ENCODE assay signal across 1 cellular context in the genomic region with DNA sequence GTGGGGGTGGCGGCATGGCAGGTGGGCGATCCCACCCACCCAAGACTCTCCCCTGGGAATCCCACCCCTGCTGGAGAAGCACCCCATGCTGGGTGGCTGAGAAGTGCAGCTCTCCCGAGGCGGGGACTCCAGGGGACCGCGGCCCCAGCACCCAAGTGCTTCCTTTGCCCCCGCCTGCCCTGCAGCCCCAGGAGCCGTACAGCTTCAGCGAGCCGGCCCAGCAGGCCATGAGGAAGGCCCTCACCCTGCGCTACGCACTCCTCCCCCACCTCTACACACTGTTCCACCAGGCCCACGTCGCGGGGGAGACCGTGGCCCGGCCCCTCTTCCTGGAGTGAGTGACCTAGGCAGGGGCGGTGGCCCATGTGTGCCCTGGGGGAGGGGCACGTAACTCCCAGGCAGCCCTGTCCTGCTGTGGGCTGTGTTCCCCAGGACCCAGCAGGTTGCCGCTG.
TF ChIP-seq lines count a peak whose summit lies in the region.

No MANE protein-coding gene starts in this region.

TF ChIP-seq in IMR-90, 13 proteins besides CTCF, POLR2A, EP300 and RAD21:
- TF ChIP-seq MXI1 (IDR thresholded peaks at IDR 0.05; ENCODE audit: borderline replicate concordance, low read depth, low read length) (no peak), MAFK (IDR thresholded peaks at IDR 0.05; ENCODE audit: low read depth, low read length) (no peak), CEBPB (IDR thresholded peaks at IDR 0.05; ENCODE audit: low read depth, low read length) (no peak), RFX5 (IDR thresholded peaks at IDR 0.05; ENCODE audit: low read depth, low read length) (no peak), CHD1 (IDR thresholded peaks at IDR 0.05; ENCODE audit: low read depth, low read length) (no peak), MAZ (IDR thresholded peaks at IDR 0.05; ENCODE audit: borderline replicate concordance, low read depth, low read length) (no peak), SMC3 (IDR thresholded peaks at IDR 0.05; ENCODE audit: low read depth, low read length) (no peak), NFE2L2 (IDR thresholded peaks at IDR 0.05; ENCODE audit: low read depth, low read length) (no peak), RCOR1 (IDR thresholded peaks at IDR 0.05; ENCODE audit: insufficient replicate concordance, low read length) (no peak), FOS (IDR thresholded peaks at IDR 0.05; ENCODE audit: low read depth, low read length) (no peak), BHLHE40 (IDR thresholded peaks at IDR 0.05; ENCODE audit: low read depth, low read length) (no peak)
- TF ChIP-seq, protein P1, sequence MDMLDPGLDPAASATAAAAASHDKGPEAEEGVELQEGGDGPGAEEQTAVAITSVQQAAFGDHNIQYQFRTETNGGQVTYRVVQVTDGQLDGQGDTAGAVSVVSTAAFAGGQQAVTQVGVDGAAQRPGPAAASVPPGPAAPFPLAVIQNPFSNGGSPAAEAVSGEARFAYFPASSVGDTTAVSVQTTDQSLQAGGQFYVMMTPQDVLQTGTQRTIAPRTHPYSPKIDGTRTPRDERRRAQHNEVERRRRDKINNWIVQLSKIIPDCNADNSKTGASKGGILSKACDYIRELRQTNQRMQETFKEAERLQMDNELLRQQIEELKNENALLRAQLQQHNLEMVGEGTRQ (IDR thresholded peaks at IDR 0.05; ENCODE audit: low read depth, low read length): no peak
- TF ChIP-seq, protein P2, sequence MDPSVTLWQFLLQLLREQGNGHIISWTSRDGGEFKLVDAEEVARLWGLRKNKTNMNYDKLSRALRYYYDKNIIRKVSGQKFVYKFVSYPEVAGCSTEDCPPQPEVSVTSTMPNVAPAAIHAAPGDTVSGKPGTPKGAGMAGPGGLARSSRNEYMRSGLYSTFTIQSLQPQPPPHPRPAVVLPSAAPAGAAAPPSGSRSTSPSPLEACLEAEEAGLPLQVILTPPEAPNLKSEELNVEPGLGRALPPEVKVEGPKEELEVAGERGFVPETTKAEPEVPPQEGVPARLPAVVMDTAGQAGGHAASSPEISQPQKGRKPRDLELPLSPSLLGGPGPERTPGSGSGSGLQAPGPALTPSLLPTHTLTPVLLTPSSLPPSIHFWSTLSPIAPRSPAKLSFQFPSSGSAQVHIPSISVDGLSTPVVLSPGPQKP (IDR thresholded peaks at IDR 0.05; ENCODE audit: borderline replicate concordance, low read depth, low read length): no peak
